Comparison of ENCODE assay signal across 1 cellular context in genomic region chr2:47076126-47076506, GRCh38.
TF ChIP-seq lines count a peak whose summit lies in the region.

No MANE protein-coding gene starts in this region.

TF ChIP-seq in HepG2, 621 proteins besides CTCF, POLR2A, EP300 and RAD21 (continued from another document):
- TF ChIP-seq ZBTB33 (CRISPR knock-in tag; IDR thresholded peaks at IDR 0.05) (0 out of 2 replicates have a peak, but pooled peaks have one; percentile 37), POLR2AphosphoS5 (IDR thresholded peaks at IDR 0.05; ENCODE audit: low read depth, low read length) (no peak), CC2D1A (CRISPR knock-in tag; IDR thresholded peaks at IDR 0.05) (no peak), PRDM10 (CRISPR knock-in tag; IDR thresholded peaks at IDR 0.05; ENCODE audit: low read depth) (no peak), THAP9 (CRISPR knock-in tag; IDR thresholded peaks at IDR 0.05; ENCODE audit: borderline replicate concordance) (0 out of 2 replicates have a peak, but pooled peaks have one; percentile 0), ZNF317 (CRISPR knock-in tag; IDR thresholded peaks at IDR 0.05) (no peak), ZIK1 (CRISPR knock-in tag; IDR thresholded peaks at IDR 0.05; ENCODE audit: borderline replicate concordance, low read depth) (no peak), DPF2 (CRISPR knock-in tag; IDR thresholded peaks at IDR 0.05; ENCODE audit: borderline replicate concordance, low read depth) (no peak), ZBTB8A (CRISPR knock-in tag; IDR thresholded peaks at IDR 0.05; ENCODE audit: borderline replicate concordance, low read depth) (no peak), ZSCAN29 (CRISPR knock-in tag; conservative IDR thresholded peaks at IDR 0.05) (no peak), PRDM15 (CRISPR knock-in tag; IDR thresholded peaks at IDR 0.05) (no peak), ZSCAN12 (CRISPR knock-in tag; IDR thresholded peaks at IDR 0.05) (no peak), FOSL2 (CRISPR knock-in tag; IDR thresholded peaks at IDR 0.05) (no peak), SMAD1 (CRISPR knock-in tag; IDR thresholded peaks at IDR 0.05; ENCODE audit: borderline replicate concordance, low read depth) (no peak), ZKSCAN5 (CRISPR knock-in tag; IDR thresholded peaks at IDR 0.05) (no peak), IRF1 (CRISPR knock-in tag; IDR thresholded peaks at IDR 0.05; ENCODE audit: low read depth) (no peak), ZNF512B (CRISPR knock-in tag; IDR thresholded peaks at IDR 0.05; ENCODE audit: borderline replicate concordance) (0 out of 2 replicates have a peak, but pooled peaks have one; percentile 65), ZNF556 (CRISPR knock-in tag; IDR thresholded peaks at IDR 0.05; ENCODE audit: borderline replicate concordance) (no peak), ZXDC (CRISPR knock-in tag; IDR thresholded peaks at IDR 0.05) (no peak), ZSCAN30 (CRISPR knock-in tag; IDR thresholded peaks at IDR 0.05) (0 out of 2 replicates have a peak, but pooled peaks have one; percentile 28)
